9 cellular contexts compared by ENCODE assay signal in the genomic region with DNA sequence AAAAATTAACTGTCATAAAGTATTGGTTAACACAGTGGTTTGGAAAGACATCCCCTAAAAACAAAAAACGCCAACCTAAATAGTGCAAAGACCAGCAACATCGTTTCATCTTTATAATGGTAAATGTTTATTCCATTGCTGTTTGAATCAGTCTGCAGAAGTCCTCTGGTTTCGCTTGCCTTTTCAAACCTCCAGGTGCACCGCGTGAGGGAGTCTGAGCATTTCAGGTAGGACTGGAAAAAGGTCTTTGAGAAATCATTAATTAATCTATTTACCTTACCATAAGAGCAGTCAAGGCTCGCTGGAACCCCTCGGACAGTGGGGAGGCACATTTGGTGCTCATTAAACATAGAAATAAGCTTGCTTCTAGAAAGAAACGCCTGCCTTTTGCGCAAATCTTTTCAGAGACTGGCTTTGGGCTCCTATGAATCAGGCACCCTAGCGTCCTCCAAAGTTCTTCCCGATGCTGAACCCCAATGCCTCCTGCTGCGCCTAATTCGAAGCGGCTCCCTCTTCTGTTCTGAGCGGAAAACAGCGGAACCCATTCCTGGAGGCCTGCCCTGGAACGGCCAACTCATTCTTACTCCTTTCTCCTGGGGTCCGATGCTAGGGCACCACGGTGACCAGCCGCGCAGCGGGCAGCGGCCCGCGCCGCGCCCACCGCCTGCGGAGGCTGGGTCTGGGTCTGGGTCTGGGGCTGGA. TPM values are rescaled to one million over a fixed set of nuclear protein-coding genes. Genes with fewer than 3 reads are reported as not detected.
DNase-seq lines count a peak whose midpoint lies in the region; ATAC-seq and TF ChIP-seq lines count a peak whose summit lies in the region.
"Had no signal": no experiment of that assay in that cellular context is flagged by ENCODE, and none has a peak within 500 bp of the region (broad histone marks: within the 10 kb centered on the region; RNA-seq: fewer than 3 reads in every experiment).

No MANE protein-coding gene starts in this region.

- H3K9me3 ChIP-seq in iPS-18c (ENCODE audit: control insufficient read depth, insufficient read depth, low read length) = peaks cover 6% of the 10 kb centered on the region
- no peaks in the 10 kb centered on the region for H3K9me3 ChIP-seq in aorta (ENCODE audit: control insufficient read depth, low read length)
- no peaks in the 10 kb centered on the region for H3K9me3 ChIP-seq in lower lobe of right lung

- intact Hi-C loops in aorta (cut with DNase I) = loop anchor here (2.0 to 5.0 kb wide), 4 partner anchors 442 to 548 kb away; no protein-coding TSS in a partner anchor
- intact Hi-C loops in lower lobe of right lung (cut with DNase I) = no loop called here

- no peak for DNase-seq in stimulated activated naive CD8-positive, alpha-beta T cell treated with anti-CD3 and anti-CD28 coated beads, Interleukin-15, Interleukin-2, amounts not matched to agents 100 U/mL and 50 U/mL, for 24 hours
- DNase-seq in aorta (peak in 1 of 2 donors; percentile 45), lower lobe of right lung (no peak), NCI-H2107 (lab: John Stamatoyannopoulos, UW) (no peak)

- WGBS in aorta, 2 donors = 2 to 3% methylated on average over 26 to 29 of the region's 29 CpGs

- H3K27me3 Mint-ChIP-seq in stimulated activated naive CD8-positive, alpha-beta T cell treated with anti-CD3 and anti-CD28 coated beads, Interleukin-15, Interleukin-2, amounts not matched to agents 100 ng/mL and 50 ng/mL, for 24 hours = peaks cover 64% of the 10 kb centered on the region
- H3K27me3 Mint-ChIP-seq in activated T-helper 17 cell treated with anti-CD3 and anti-CD28 coated beads, Interleukin-2, amount 50 U/mL, for 72 hours = peaks cover 24% of the 10 kb centered on the region

- H3K27me3 ChIP-seq in aorta (ENCODE audit: control insufficient read depth in 1 of 2, insufficient read depth in 2 of 2, low read length in 1 of 2) = no peaks in the 10 kb centered on the region
- H3K27me3 ChIP-seq in lower lobe of right lung (ENCODE audit: low read depth) = peaks cover 56% of the 10 kb centered on the region

- no peak for ATAC-seq in stimulated activated naive CD8-positive, alpha-beta T cell treated with anti-CD3 and anti-CD28 coated beads, Interleukin-15, Interleukin-2, amounts not matched to agents 100 U/mL and 50 U/mL, for 24 hours
- peak; percentile 1 for ATAC-seq in activated T-helper 17 cell treated with anti-CD3 and anti-CD28 coated beads, Interleukin-2, amount 50 U/mL, for 72 hours (replicated peaks)
- ATAC-seq in aorta (ENCODE audit: low FRiP score) = peak; percentile 6
- ATAC-seq in lower lobe of right lung = no peak
- ATAC-seq in GM19455 (IDR thresholded peaks at IDR 0.05; ENCODE audit: unreplicated experiment) = no peak

- no peak for TF ChIP-seq CTCF in lower lobe of right lung (IDR thresholded peaks at IDR 0.05)

- no peaks in the 10 kb centered on the region for H3K36me3 Mint-ChIP-seq in stimulated activated naive CD8-positive, alpha-beta T cell treated with anti-CD3 and anti-CD28 coated beads, Interleukin-15, Interleukin-2, amounts not matched to agents 100 ng/mL and 50 ng/mL, for 24 hours (ENCODE audit: low read depth)
- H3K36me3 Mint-ChIP-seq in activated T-helper 17 cell treated with anti-CD3 and anti-CD28 coated beads, Interleukin-2, amount 50 U/mL, for 72 hours (ENCODE audit: low read depth) = no peaks in the 10 kb centered on the region

- H3K9me3 Mint-ChIP-seq in stimulated activated naive CD8-positive, alpha-beta T cell treated with anti-CD3 and anti-CD28 coated beads, Interleukin-15, Interleukin-2, amounts not matched to agents 100 ng/mL and 50 ng/mL, for 24 hours = no peaks in the 10 kb centered on the region
- no peaks in the 10 kb centered on the region for H3K9me3 Mint-ChIP-seq in activated T-helper 17 cell treated with anti-CD3 and anti-CD28 coated beads, Interleukin-2, amount 50 U/mL, for 72 hours

- H3K4me3 Mint-ChIP-seq in stimulated activated naive CD8-positive, alpha-beta T cell treated with anti-CD3 and anti-CD28 coated beads, Interleukin-15, Interleukin-2, amounts not matched to agents 100 ng/mL and 50 ng/mL, for 24 hours = peak overlapping the region; percentile 51
- H3K4me3 Mint-ChIP-seq in activated T-helper 17 cell treated with anti-CD3 and anti-CD28 coated beads, Interleukin-2, amount 50 U/mL, for 72 hours = peak overlapping the region; percentile 33
- H3K4me3 Mint-ChIP-seq: natural killer cell treated with Interleukin-12 subunit alpha and Interleukin-12 subunit beta and Interleukin-15 and Interleukin-18, amount 100 ng/mL, for 72 hours had no signal

- peaks cover 9% of the 10 kb centered on the region for H3K4me1 Mint-ChIP-seq in stimulated activated naive CD8-positive, alpha-beta T cell treated with anti-CD3 and anti-CD28 coated beads, Interleukin-15, Interleukin-2, amounts not matched to agents 100 ng/mL and 50 ng/mL, for 24 hours (ENCODE audit: low read depth)
- no peaks in the 10 kb centered on the region for H3K4me1 Mint-ChIP-seq in activated T-helper 17 cell treated with anti-CD3 and anti-CD28 coated beads, Interleukin-2, amount 50 U/mL, for 72 hours

- H3K27ac Mint-ChIP-seq in stimulated activated naive CD8-positive, alpha-beta T cell treated with anti-CD3 and anti-CD28 coated beads, Interleukin-15, Interleukin-2, amounts not matched to agents 100 ng/mL and 50 ng/mL, for 24 hours = no peak overlapping the region
- no peak overlapping the region for H3K27ac Mint-ChIP-seq in activated T-helper 17 cell treated with anti-CD3 and anti-CD28 coated beads, Interleukin-2, amount 50 U/mL, for 72 hours
- H3K27ac Mint-ChIP-seq: natural killer cell treated with Interleukin-12 subunit alpha and Interleukin-12 subunit beta and Interleukin-15 and Interleukin-18, amount 100 ng/mL, for 72 hours had no signal

- no peaks in the 10 kb centered on the region for H3K4me1 ChIP-seq in aorta (ENCODE audit: control insufficient read depth in 1 of 2, insufficient read depth in 2 of 2, low read length in 2 of 2)
- H3K4me1 ChIP-seq in lower lobe of right lung = peaks cover 7% of the 10 kb centered on the region

- H3K4me3 ChIP-seq in iPS-18c (ENCODE audit: insufficient read depth, low read depth, low read length) = peak overlapping the region; percentile 32; the same call in 1 of the 2 replicates
- peak overlapping the region; percentile 21 to 90 for H3K4me3 ChIP-seq in aorta (ENCODE audit: low read length in 2 of 2)
- no peak overlapping the region for H3K4me3 ChIP-seq in lower lobe of right lung

- H3K27ac ChIP-seq in aorta (ENCODE audit: low read depth in 1 of 2, low read length in 2 of 2) = peak overlapping the region in 1 of 2 donors; percentile 53
- H3K27ac ChIP-seq in lower lobe of right lung = no peak overlapping the region

- no peaks in the 10 kb centered on the region for H3K36me3 ChIP-seq in aorta (ENCODE audit: control insufficient read depth in 1 of 2, insufficient read depth in 2 of 2, low read length in 1 of 2)
- H3K36me3 ChIP-seq in lower lobe of right lung = no peaks in the 10 kb centered on the region

RNA-seq across cellular contexts. Expression of gene MTUS2, which starts 0.9 kb away (rescaled TPM):
- total RNA-seq in activated T-helper 17 cell treated with anti-CD3 and anti-CD28 coated beads, Interleukin-2, amount 50 U/mL, for 72 hours = under 1 TPM in 1 of 2 donors, not detected in 1; 0.11 TPM
- total RNA-seq in aorta (10 to 100 TPM in 1 of 2 donors, 1 to 10 TPM in 1; 5.1 to 12.1 TPM), lower lobe of right lung (0.21 TPM)
- polyA plus RNA-seq in aorta = 10 to 100 TPM in 1 of 2 donors, 1 to 10 TPM in 1; 3.5 to 12.1 TPM
- total RNA-seq: natural killer cell treated with Interleukin-12 subunit alpha and Interleukin-12 subunit beta and Interleukin-15 and Interleukin-18, amount 100 ng/mL, for 72 hours had no signal

Comparison
In these comparisons a context has a peak if more than half of its experiments do, and no peak if none do; other contexts are left out.
1. ATAC-seq: peak in activated T-helper 17 cell treated with anti-CD3 and anti-CD28 coated beads, Interleukin-2, amount 50 U/mL, for 72 hours (single experiment) and aorta (single experiment); none in stimulated activated naive CD8-positive, alpha-beta T cell treated with anti-CD3 and anti-CD28 coated beads, Interleukin-15, Interleukin-2, amounts not matched to agents 100 U/mL and 50 U/mL, for 24 hours (single experiment), lower lobe of right lung (0 of 2) and GM19455 (single experiment).